Comparison of ENCODE assay signal across 8 cellular contexts in genomic region chr2:96009833-96010232, GRCh38. TPM values are rescaled to one million over a fixed set of nuclear protein-coding genes. Genes with fewer than 3 reads are reported as not detected.
DNase-seq lines count a peak whose midpoint lies in the region; ATAC-seq and TF ChIP-seq lines count a peak whose summit lies in the region.
"Not testable (repeated sequence)": the region's sequence is repeated elsewhere in the genome, so short reads cannot be mapped to it uniquely, and the experiment has no call there.

No MANE protein-coding gene starts in this region.

- not testable (repeated sequence) for H3K9me3 ChIP-seq in CD4-positive, CD25-positive, alpha-beta regulatory T cell (ENCODE audit: control insufficient read depth in 2 of 2, low read length in 2 of 2); HCT116 (ENCODE audit: control insufficient read depth in 1 of 2, insufficient read depth in 1 of 2, low read depth in 1 of 2, low read length in 2 of 2); OCI-LY7 (ENCODE audit: low read length); iPS-20b (ENCODE audit: insufficient read depth, low read depth, low read length); stomach smooth muscle (ENCODE audit: control insufficient read depth in 2 of 2, low read length in 2 of 2)

- H3K4me2 ChIP-seq in HCT116 (ENCODE audit: low read length): peak overlapping the region; percentile 69
- peak overlapping the region; percentile 61 for H3K4me2 ChIP-seq in OCI-LY7 (ENCODE audit: low read length)

- not testable (repeated sequence) for H3K36me3 ChIP-seq in CD4-positive, CD25-positive, alpha-beta regulatory T cell (ENCODE audit: control insufficient read depth, insufficient read depth, low read length); HCT116 (ENCODE audit: control insufficient read depth in 1 of 2, insufficient read depth in 2 of 2, low read length in 2 of 2); OCI-LY7 (ENCODE audit: insufficient read depth, low read length); iPS-20b (ENCODE audit: insufficient read depth, low read depth, low read length); stomach smooth muscle (ENCODE audit: control insufficient read depth in 2 of 2, insufficient read depth in 2 of 2, low read length in 2 of 2)

- not testable (repeated sequence) for H3K36me3 Mint-ChIP-seq in CD4-positive, CD25-positive, alpha-beta regulatory T cell; activated naive CD4-positive, alpha-beta T cell treated with anti-CD3 and anti-CD28 coated beads, Interleukin-2, amount 10 ng/mL, durations not matched to agents 7 days and 5 days; effector memory CD8-positive, alpha-beta T cell (ENCODE audit: insufficient read depth); neural crest cell (ENCODE audit: low read depth)

- intact Hi-C loops in HCT116 (cut with micrococcal nuclease); OCI-LY7 (cut with micrococcal nuclease; ENCODE audit: unreplicated experiment): not testable (repeated sequence)

- peaks cover 20% of the 10 kb centered on the region for H3K27me3 Mint-ChIP-seq in CD4-positive, CD25-positive, alpha-beta regulatory T cell
- H3K27me3 Mint-ChIP-seq in activated naive CD4-positive, alpha-beta T cell treated with anti-CD3 and anti-CD28 coated beads, Interleukin-2, amount 10 ng/mL, durations not matched to agents 7 days and 5 days: peaks cover 33% of the 10 kb centered on the region
- peaks cover 23 to 35% of the 10 kb centered on the region in 2 donors for H3K27me3 Mint-ChIP-seq in effector memory CD8-positive, alpha-beta T cell
- peaks cover 29% of the 10 kb centered on the region for H3K27me3 Mint-ChIP-seq in neural crest cell (ENCODE audit: low read depth)

- H3K4me3 Mint-ChIP-seq in CD4-positive, CD25-positive, alpha-beta regulatory T cell: peak overlapping the region; percentile 72 to 85 (median 80)
- peak overlapping the region; percentile 63 for H3K4me3 Mint-ChIP-seq in activated naive CD4-positive, alpha-beta T cell treated with anti-CD3 and anti-CD28 coated beads, Interleukin-2, amount 10 ng/mL, durations not matched to agents 7 days and 5 days
- peak overlapping the region; percentile 80 to 82 for H3K4me3 Mint-ChIP-seq in effector memory CD8-positive, alpha-beta T cell
- H3K4me3 Mint-ChIP-seq in neural crest cell: peak overlapping the region; percentile 89

- H3K9me2 ChIP-seq in HCT116 (ENCODE audit: insufficient read depth); OCI-LY7 (ENCODE audit: insufficient read depth, low read length): not testable (repeated sequence)

- not testable (repeated sequence) for TF ChIP-seq RAD21 in HCT116 (IDR thresholded peaks at IDR 0.05; ENCODE audit: low read depth)

- CTCF ChIA-PET in HCT116 (lab: Charles Lee): interaction anchor here (0.9 kb wide), 1 partner anchor 17 kb away, joined by 4 read pairs; no protein-coding TSS in a partner anchor
- CTCF ChIA-PET in OCI-LY7 (lab: Charles Lee; ENCODE audit: unreplicated experiment): interaction anchor here (1.1 kb wide), 1 partner anchor 17 kb away, joined by 3 read pairs; no protein-coding TSS in a partner anchor
- CTCF ChIA-PET in activated naive CD4-positive, alpha-beta T cell treated with anti-CD3 and anti-CD28 coated beads, Interleukin-2, amount 10 ng/mL, durations not matched to agents 7 days and 5 days (lab: Charles Lee): interaction anchor here (1.3 kb wide), 2 partner anchors 13 to 314 kb away, joined by 3 read pairs; no protein-coding TSS in a partner anchor

- not testable (repeated sequence) for H3K79me2 ChIP-seq in HCT116 (ENCODE audit: insufficient read depth, low read length); OCI-LY7 (ENCODE audit: insufficient read depth, low read depth, low read length)

- H3K9ac ChIP-seq in HCT116 (ENCODE audit: low read length) (peak overlapping the region; percentile 63), iPS-20b (ENCODE audit: low read depth, low read length) (peak overlapping the region; percentile 32; the same call in 1 of the 2 replicates), stomach smooth muscle (ENCODE audit: low read length in 2 of 2) (peak overlapping the region; percentile 51 to 55)

- peak overlapping the region; percentile 51 for H3K27ac ChIP-seq in CD4-positive, CD25-positive, alpha-beta regulatory T cell (ENCODE audit: insufficient read depth, low read length, poor library complexity, severe bottlenecking)
- H3K27ac ChIP-seq in HCT116 (ENCODE audit: low read depth, low read length) (peak overlapping the region; percentile 35), stomach smooth muscle (ENCODE audit: low read length) (peak overlapping the region; percentile 53)
- not testable (repeated sequence) for H3K27ac ChIP-seq in OCI-LY7 (ENCODE audit: low read depth, low read length, poor library complexity, severe bottlenecking); iPS-20b (ENCODE audit: low read length)

- POLR2A ChIA-PET in HCT116 (lab: Charles Lee); OCI-LY7 (lab: Charles Lee): not testable (repeated sequence)

- not testable (repeated sequence) for TF ChIP-seq CTCF in HCT116 (IDR thresholded peaks at IDR 0.05 in 2 of 3, conservative IDR thresholded peaks at IDR 0.05 in 1 of 3; ENCODE audit: borderline replicate concordance in 1 of 3, insufficient read depth in 1 of 3, low read depth in 2 of 3, low read length in 2 of 3); OCI-LY7 (conservative IDR thresholded peaks at IDR 0.05; ENCODE audit: low read length); neural crest cell (conservative IDR thresholded peaks at IDR 0.05)

- H3K9me3 Mint-ChIP-seq in CD4-positive, CD25-positive, alpha-beta regulatory T cell; activated naive CD4-positive, alpha-beta T cell treated with anti-CD3 and anti-CD28 coated beads, Interleukin-2, amount 10 ng/mL, durations not matched to agents 7 days and 5 days; effector memory CD8-positive, alpha-beta T cell; neural crest cell: not testable (repeated sequence)

- not testable (repeated sequence) for TF ChIP-seq POLR2A in HCT116 (IDR thresholded peaks at IDR 0.05; ENCODE audit: borderline replicate concordance, extremely low read depth, insufficient read depth, insufficient read length)

- RAD21 ChIA-PET in HCT116 (lab: Charles Lee; ENCODE audit: low non-redundant PET in 1 of 2, low total read pairs in 2 of 2, uncharacterized antibody in 2 of 2, unreplicated experiment in 2 of 2): not testable (repeated sequence)

- not testable (repeated sequence) for DNase-seq in CD4-positive, CD25-positive, alpha-beta regulatory T cell; HCT116 (ENCODE audit: low read depth, low spot score); OCI-LY7 (ENCODE audit: low spot score); activated naive CD4-positive, alpha-beta T cell treated with anti-CD3 and anti-CD28 coated beads, Interleukin-2, amount 10 ng/mL, durations not matched to agents 7 days and 5 days; effector memory CD8-positive, alpha-beta T cell; neural crest cell (ENCODE audit: low read depth, low spot score)

- H3K4me1 Mint-ChIP-seq in CD4-positive, CD25-positive, alpha-beta regulatory T cell: peaks cover 6 to 15% (median 11%) of the 10 kb centered on the region in 4 donors
- H3K4me1 Mint-ChIP-seq in activated naive CD4-positive, alpha-beta T cell treated with anti-CD3 and anti-CD28 coated beads, Interleukin-2, amount 10 ng/mL, durations not matched to agents 7 days and 5 days; effector memory CD8-positive, alpha-beta T cell (ENCODE audit: low read depth in 2 of 2): not testable (repeated sequence)
- H3K4me1 Mint-ChIP-seq in neural crest cell: peaks cover 20% of the 10 kb centered on the region

- TSS peak; percentile 89 for BruUV-seq in HCT116 (replicated peaks; lab: Mats Ljungman, UMichigan)
- BruUV-seq in OCI-LY7 (replicated peaks; lab: Mats Ljungman, UMichigan): not testable (repeated sequence)

- H3K4me3 ChIP-seq in CD4-positive, CD25-positive, alpha-beta regulatory T cell (ENCODE audit: low read depth, low read length): not testable (repeated sequence)
- H3K4me3 ChIP-seq in HCT116 (replicated peaks in 1 of 2; ENCODE audit: low read depth in 1 of 2, low read length in 2 of 2): peak overlapping the region; percentile 42 to 55
- peak overlapping the region; percentile 67 for H3K4me3 ChIP-seq in OCI-LY7 (ENCODE audit: low read depth, low read length, poor library complexity, severe bottlenecking)
- peak overlapping the region; percentile 61 for H3K4me3 ChIP-seq in iPS-20b (ENCODE audit: low read length)
- H3K4me3 ChIP-seq in stomach smooth muscle (ENCODE audit: low read length in 2 of 2): peak overlapping the region; percentile 43 to 66

- H3K27me3 ChIP-seq in CD4-positive, CD25-positive, alpha-beta regulatory T cell (ENCODE audit: control insufficient read depth, insufficient read depth, low read length); HCT116 (ENCODE audit: insufficient read depth, low read length); iPS-20b (ENCODE audit: insufficient read depth, low read length); stomach smooth muscle (ENCODE audit: control insufficient read depth in 1 of 2, insufficient read depth in 2 of 2, low read length in 2 of 2): not testable (repeated sequence)

- not testable (repeated sequence) for H4K20me1 ChIP-seq in HCT116 (ENCODE audit: insufficient read depth); OCI-LY7 (ENCODE audit: insufficient read depth, low read length)

- not testable (repeated sequence) for H2AFZ ChIP-seq in HCT116 (ENCODE audit: low read depth, low read length, poor library complexity, severe bottlenecking)
- peak overlapping the region; percentile 85 for H2AFZ ChIP-seq in OCI-LY7 (ENCODE audit: low read length)

- peak overlapping the region; percentile 38 to 90 (median 88) for H3K27ac Mint-ChIP-seq in CD4-positive, CD25-positive, alpha-beta regulatory T cell
- H3K27ac Mint-ChIP-seq in activated naive CD4-positive, alpha-beta T cell treated with anti-CD3 and anti-CD28 coated beads, Interleukin-2, amount 10 ng/mL, durations not matched to agents 7 days and 5 days: not testable (repeated sequence)
- H3K27ac Mint-ChIP-seq in effector memory CD8-positive, alpha-beta T cell: peak overlapping the region; percentile 91 to 92
- H3K27ac Mint-ChIP-seq in neural crest cell (ENCODE audit: unreplicated experiment): peak overlapping the region; percentile 43

- not testable (repeated sequence) for H3K4me1 ChIP-seq in CD4-positive, CD25-positive, alpha-beta regulatory T cell (ENCODE audit: control insufficient read depth, insufficient read depth, low read length, poor library complexity, severe bottlenecking); OCI-LY7 (ENCODE audit: insufficient read depth, low read length, poor library complexity, severe bottlenecking); iPS-20b (ENCODE audit: insufficient read depth, low read length); stomach smooth muscle (ENCODE audit: control insufficient read depth, insufficient read depth, low read length)
- H3K4me1 ChIP-seq in HCT116 (ENCODE audit: control insufficient read depth in 1 of 2, insufficient read depth in 2 of 2, low read length in 2 of 2): peaks cover 2 to 11% of the 10 kb centered on the region in 2 experiments; a peak in 3 of 4 replicates

- not testable (repeated sequence) for ATAC-seq in CD4-positive, CD25-positive, alpha-beta regulatory T cell (ENCODE audit: low read depth in 2 of 2); effector memory CD8-positive, alpha-beta T cell (replicated peaks)
- ATAC-seq in HCT116: peak; percentile 39

RNA-seq across cellular contexts. Expression of gene ANKRD36C, which starts 18.2 kb away (rescaled TPM):
- total RNA-seq in CD4-positive, CD25-positive, alpha-beta regulatory T cell: 118 TPM
- polyA plus RNA-seq in CD4-positive, CD25-positive, alpha-beta regulatory T cell: 10 to 100 TPM; 15.5 to 20.6 (median 17.3) TPM
- total RNA-seq in HCT116 (2021; ENCODE audit: unreplicated experiment): 17.7 TPM
- polyA plus RNA-seq in HCT116 (2012): 2.4 and 3.6 TPM in 2 replicates
- total RNA-seq in OCI-LY7 (2014; rRNA removed; shearing (Covaris generic)): 99.2 and 112 TPM in 2 replicates
- total RNA-seq in OCI-LY7 (2022): 87.8 and 93.4 TPM in 2 replicates
- 43.5 and 46.2 TPM in 2 replicates for total RNA-seq in neural crest cell

RNA-seq across cellular contexts. Expression of gene GPAT2, which starts 24.9 kb away (rescaled TPM):
- total RNA-seq in CD4-positive, CD25-positive, alpha-beta regulatory T cell: 2.0 TPM
- polyA plus RNA-seq in CD4-positive, CD25-positive, alpha-beta regulatory T cell: 1 to 10 TPM in 2 of 4 donors, under 1 TPM in 2; 0.64 to 4.6 (median 1.0) TPM
- total RNA-seq in HCT116 (2021; ENCODE audit: unreplicated experiment): 54.2 TPM
- 32.2 and 38.1 TPM in 2 replicates for polyA plus RNA-seq in HCT116 (2012)
- not detected in 2 replicates for total RNA-seq in OCI-LY7 (2014; rRNA removed; shearing (Covaris generic))
- not detected in 2 replicates for total RNA-seq in OCI-LY7 (2022)
- total RNA-seq in neural crest cell: not detected in 2 replicates

Comparison
In these comparisons a context has a peak if more than half of its experiments do, and no peak if none do; other contexts are left out.
1. RNA of gene GPAT2, which starts 24.9 kb away (total RNA-seq): 54.2 TPM in HCT116 (single experiment); 2.0 TPM in CD4-positive, CD25-positive, alpha-beta regulatory T cell (single experiment), not detected in OCI-LY7 and not detected in neural crest cell; every median in the first group is over 10 times any median in the second.
2. Peak in every context shown above with its lines, with median percentiles within 50 percentile points of each other: H3K4me3 Mint-ChIP-seq and H3K9ac ChIP-seq.